8 cellular contexts compared by ENCODE assay signal in the genomic region with DNA sequence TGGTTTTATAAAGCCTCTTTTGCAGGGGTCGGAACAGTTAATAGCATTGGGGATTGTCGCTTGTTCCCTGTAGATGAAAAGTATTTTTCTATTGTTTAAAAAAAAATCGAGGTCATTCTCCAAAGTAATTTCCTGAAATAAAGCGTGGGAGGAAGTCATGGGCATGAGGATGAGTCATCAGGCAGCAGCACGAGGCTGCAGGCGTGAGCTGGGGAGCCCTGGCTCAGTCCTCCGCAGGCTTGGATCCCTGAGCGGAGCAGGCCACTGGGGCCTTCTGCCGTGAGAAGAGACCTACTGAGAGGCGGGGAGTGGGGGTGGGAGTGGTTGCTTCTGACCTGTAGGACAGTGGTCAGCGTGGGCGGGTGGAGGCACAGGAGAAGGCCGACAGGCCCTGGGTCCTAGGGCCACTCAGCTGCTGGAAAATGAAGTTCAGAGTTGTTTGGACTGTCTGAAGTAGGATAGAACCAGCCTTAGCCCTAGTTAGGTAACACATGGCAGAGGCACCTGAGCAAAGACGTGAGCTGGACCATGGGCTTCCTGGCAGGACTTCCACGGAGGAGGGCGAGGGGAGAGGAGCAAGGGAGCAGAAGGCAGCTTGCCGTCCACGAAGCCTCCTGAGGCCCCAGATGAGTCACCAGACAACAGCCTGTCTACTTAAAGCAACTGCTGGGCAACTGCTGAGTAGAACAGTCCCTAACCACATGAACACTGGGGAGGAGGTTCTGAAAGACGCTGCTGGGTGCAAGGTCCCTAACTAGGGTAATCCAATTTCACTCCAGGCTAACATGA. TPM values are rescaled to one million over a fixed set of nuclear protein-coding genes. Genes with fewer than 3 reads are reported as not detected.
DNase-seq lines count a peak whose midpoint lies in the region; ATAC-seq, FAIRE-seq and TF ChIP-seq lines count a peak whose summit lies in the region.

No MANE protein-coding gene starts in this region.

- no peaks in the 10 kb centered on the region for H3K27me3 ChIP-seq in upper lobe of right lung

- CTCF ChIA-PET in activated CD8-positive, alpha-beta T cell treated with anti-CD3 and anti-CD28 coated beads for 36 hours (lab: Charles Lee) = interaction anchor here (1.1 to 1.6 kb wide), 3 partner anchors 19 to 163 kb away, joined by 3 read pairs; no protein-coding TSS in a partner anchor

- H3K36me3 ChIP-seq in upper lobe of right lung = no peaks in the 10 kb centered on the region

- TF ChIP-seq CTCF in activated CD8-positive, alpha-beta T cell treated with anti-CD3 and anti-CD28 coated beads for 36 hours (IDR thresholded peaks at IDR 0.05) = no peak
- no peak for TF ChIP-seq CTCF in upper lobe of right lung (IDR thresholded peaks at IDR 0.05)

- TF ChIP-seq POLR2A in GM12891 (IDR thresholded peaks at IDR 0.05; ENCODE audit: low read depth, low read length) = no peak

- H3K4me1 ChIP-seq in upper lobe of right lung = peaks cover 58% of the 10 kb centered on the region

- in situ Hi-C loops in KBM-7 (cut with MboI; ENCODE audit: low pct_unique_long_range_greater_than_20kb, low sequenced_read_pairs) = no loop called here

- H3K27me3 Mint-ChIP-seq in activated CD8-positive, alpha-beta T cell treated with anti-CD3 and anti-CD28 coated beads for 36 hours = no peaks in the 10 kb centered on the region
- no peaks in the 10 kb centered on the region for H3K27me3 Mint-ChIP-seq in natural killer cell treated with Interleukin-12 subunit alpha and Interleukin-12 subunit beta and Interleukin-15 and Interleukin-18, amount 100 ng/mL, for 72 hours

- H3K4me3 ChIP-seq in upper lobe of right lung = no peak overlapping the region

- DNase-seq in GM12891 (ENCODE audit: insufficient read length, low spot score) (peak; percentile 43), KBM-7 (peak; percentile 83), upper lobe of right lung (peak; percentile 95), NCI-H1105 (lab: John Stamatoyannopoulos, UW) (no peak)
- peak; percentile 60 for DNase-seq in activated CD8-positive, alpha-beta T cell treated with anti-CD3 and anti-CD28 coated beads for 36 hours
- DNase-seq in natural killer cell treated with Interleukin-12 subunit alpha and Interleukin-12 subunit beta and Interleukin-15 and Interleukin-18, amount 100 ng/mL, for 72 hours (ENCODE audit: low spot score) = peak; percentile 69

- peak overlapping the region; percentile 96 for H3K27ac ChIP-seq in upper lobe of right lung

- POLR2A ChIA-PET in activated CD8-positive, alpha-beta T cell treated with anti-CD3 and anti-CD28 coated beads for 36 hours (lab: Charles Lee) = interaction anchor here (1.3 kb wide), 1 partner anchor 10 kb away, joined by 5 read pairs; no protein-coding TSS in a partner anchor

- H3K4me3 Mint-ChIP-seq in activated CD8-positive, alpha-beta T cell treated with anti-CD3 and anti-CD28 coated beads for 36 hours = no peak overlapping the region
- H3K4me3 Mint-ChIP-seq in natural killer cell treated with Interleukin-12 subunit alpha and Interleukin-12 subunit beta and Interleukin-15 and Interleukin-18, amount 100 ng/mL, for 72 hours = peak overlapping the region; percentile 55

- intact Hi-C loops in activated CD8-positive, alpha-beta T cell treated with anti-CD3 and anti-CD28 coated beads for 36 hours (cut with micrococcal nuclease) = no loop called here
- intact Hi-C loops in upper lobe of right lung (cut with DNase I) = no loop called here

- FAIRE-seq in GM12891 (lab: Jason Lieb, UNC) = peak; percentile 60

- H3K9me3 ChIP-seq in upper lobe of right lung = no peaks in the 10 kb centered on the region

- H3K4me1 Mint-ChIP-seq in activated CD8-positive, alpha-beta T cell treated with anti-CD3 and anti-CD28 coated beads for 36 hours (ENCODE audit: low read depth) = peaks cover 26% of the 10 kb centered on the region
- H3K4me1 Mint-ChIP-seq in natural killer cell treated with Interleukin-12 subunit alpha and Interleukin-12 subunit beta and Interleukin-15 and Interleukin-18, amount 100 ng/mL, for 72 hours (ENCODE audit: low read depth in 2 of 2) = peaks cover 34 to 35% of the 10 kb centered on the region in 2 donors

- peaks cover 8% of the 10 kb centered on the region for H3K9me3 Mint-ChIP-seq in activated CD8-positive, alpha-beta T cell treated with anti-CD3 and anti-CD28 coated beads for 36 hours
- no peaks in the 10 kb centered on the region for H3K9me3 Mint-ChIP-seq in natural killer cell treated with Interleukin-12 subunit alpha and Interleukin-12 subunit beta and Interleukin-15 and Interleukin-18, amount 100 ng/mL, for 72 hours

- peak; percentile 86 for ATAC-seq in activated CD8-positive, alpha-beta T cell treated with anti-CD3 and anti-CD28 coated beads for 36 hours
- ATAC-seq in esophagus mucosa (peak; percentile 78), upper lobe of right lung (peak; percentile 89), HG02571 (IDR thresholded peaks at IDR 0.05; ENCODE audit: unreplicated experiment) (no peak)
- peak; percentile 81 to 91 for ATAC-seq in natural killer cell treated with Interleukin-12 subunit alpha and Interleukin-12 subunit beta and Interleukin-15 and Interleukin-18, amount 100 ng/mL, for 72 hours

- H3K27ac Mint-ChIP-seq in activated CD8-positive, alpha-beta T cell treated with anti-CD3 and anti-CD28 coated beads for 36 hours = peak overlapping the region; percentile 77
- H3K27ac Mint-ChIP-seq in natural killer cell treated with Interleukin-12 subunit alpha and Interleukin-12 subunit beta and Interleukin-15 and Interleukin-18, amount 100 ng/mL, for 72 hours = peak overlapping the region; percentile 82 to 84

- H3K36me3 Mint-ChIP-seq in activated CD8-positive, alpha-beta T cell treated with anti-CD3 and anti-CD28 coated beads for 36 hours (ENCODE audit: low read depth) = peaks cover 7% of the 10 kb centered on the region
- H3K36me3 Mint-ChIP-seq in natural killer cell treated with Interleukin-12 subunit alpha and Interleukin-12 subunit beta and Interleukin-15 and Interleukin-18, amount 100 ng/mL, for 72 hours = peaks cover 18% of the 10 kb centered on the region

TF ChIP-seq in GM12891, 5 proteins besides CTCF, POLR2A, EP300 and RAD21:
- TF ChIP-seq POU2F2 (IDR thresholded peaks at IDR 0.05; ENCODE audit: low read depth, low read length) (no peak), TAF1 (IDR thresholded peaks at IDR 0.05; ENCODE audit: low read depth, low read length) (no peak), POLR2AphosphoS5 (IDR thresholded peaks at IDR 0.05; ENCODE audit: low read depth, low read length) (no peak), SPI1 (IDR thresholded peaks at IDR 0.05; ENCODE audit: low read depth, low read length) (no peak), PAX5 (IDR thresholded peaks at IDR 0.05; ENCODE audit: insufficient read depth, low read length, severe bottlenecking) (no peak)

RNA-seq across cellular contexts. Expression of a gene that starts 21.1 kb away (rescaled TPM):
- 20.1 TPM for polyA plus RNA-seq in GM12891 (2012; ENCODE audit: low read depth, missing spikeins)
- total RNA-seq in activated CD8-positive, alpha-beta T cell treated with anti-CD3 and anti-CD28 coated beads for 36 hours = 1 to 10 TPM; 4.5 to 6.0 TPM
- total RNA-seq in esophagus mucosa (211 TPM), upper lobe of right lung (351 TPM)
- total RNA-seq in natural killer cell treated with Interleukin-12 subunit alpha and Interleukin-12 subunit beta and Interleukin-15 and Interleukin-18, amount 100 ng/mL, for 72 hours = 100 to 1,000 TPM; 161 to 224 TPM

RNA-seq across cellular contexts. Expression of a gene that starts 56.5 kb away (rescaled TPM):
- 59.6 TPM for polyA plus RNA-seq in GM12891 (2012; ENCODE audit: low read depth, missing spikeins)
- total RNA-seq in activated CD8-positive, alpha-beta T cell treated with anti-CD3 and anti-CD28 coated beads for 36 hours = 100 to 1,000 TPM in 1 of 2 experiments, 10 to 100 TPM in 1; 89.3 to 105 TPM
- total RNA-seq in esophagus mucosa (58.4 TPM), upper lobe of right lung (72.5 TPM)
- 100 to 1,000 TPM in 1 of 2 donors, 10 to 100 TPM in 1; 99.7 to 119 TPM for total RNA-seq in natural killer cell treated with Interleukin-12 subunit alpha and Interleukin-12 subunit beta and Interleukin-15 and Interleukin-18, amount 100 ng/mL, for 72 hours

Comparison
In these comparisons a context has a peak if more than half of its experiments do, and no peak if none do; other contexts are left out.
1. RNA of a gene that starts 21.1 kb away (total RNA-seq): 351 TPM in upper lobe of right lung (single experiment), 161 to 224 TPM in natural killer cell treated with Interleukin-12 subunit alpha and Interleukin-12 subunit beta and Interleukin-15 and Interleukin-18, amount 100 ng/mL, for 72 hours and 211 TPM in esophagus mucosa (single experiment); 4.5 to 6.0 TPM in activated CD8-positive, alpha-beta T cell treated with anti-CD3 and anti-CD28 coated beads for 36 hours; every median in the first group is over 10 times any median in the second.